Comparison of ENCODE assay signal across 24 cellular contexts in genomic region chr10:47418321-47418720, GRCh38. TPM values are rescaled to one million over a fixed set of nuclear protein-coding genes. Genes with fewer than 3 reads are reported as not detected.
"Had no signal": no experiment of that assay in that cellular context is flagged by ENCODE, and none has a peak within 500 bp of the region (broad histone marks: within the 10 kb centered on the region; RNA-seq: fewer than 3 reads in every experiment).

No MANE protein-coding gene starts in this region.

- DNase-seq: dermis blood vessel endothelial cell; effector memory CD8-positive, alpha-beta T cell; erythroblast; esophagus squamous epithelium; foreskin melanocyte; glutamatergic neuron; heart right ventricle; hippocampal formation; lower lobe of right lung; natural killer cell; psoas muscle; stimulated activated CD4-positive, alpha-beta T cell treated with anti-CD3 and anti-CD28 coated beads, Interleukin-15, amount 100 ng/mL, for 24 hours; stimulated activated CD4-positive, alpha-beta T cell treated with anti-CD3 and anti-CD28 coated beads, Interleukin-2, amount 100 ng/mL, for 48 hours; stimulated activated naive B cell treated with anti-CD40 and anti-IgM and Interleukin-4, amounts not matched to agents 10 μg/mL and 1 μg/mL and 100 μg/mL, for 72 hours had no signal

- H3K27ac ChIP-seq: coronary artery, esophagus squamous epithelium, heart right ventricle, lower lobe of right lung, neutrophil, psoas muscle, skin epidermis, suprapubic skin had no signal

- H3K36me3 ChIP-seq: esophagus squamous epithelium, heart right ventricle, lower lobe of right lung, neutrophil, suprapubic skin had no signal

- H3K27me3 ChIP-seq: esophagus squamous epithelium, heart right ventricle, neutrophil, suprapubic skin had no signal

- H3K4me1 ChIP-seq: esophagus squamous epithelium, heart right ventricle, lower lobe of right lung, psoas muscle, suprapubic skin had no signal

- H3K4me3 ChIP-seq: coronary artery, esophagus squamous epithelium, heart right ventricle, lower lobe of right lung, psoas muscle, skin epidermis, suprapubic skin had no signal

- H3K9me3 ChIP-seq: esophagus squamous epithelium, heart right ventricle, lower lobe of right lung, neutrophil, psoas muscle, suprapubic skin had no signal

- FAIRE-seq: endometrium, islet of Langerhans, urothelium cell line had no signal

- ATAC-seq: effector memory CD8-positive, alpha-beta T cell; heart right ventricle; left ventricle myocardium superior; lower lobe of right lung; natural killer cell; psoas muscle; stimulated activated naive B cell treated with anti-CD40 and anti-IgM and Interleukin-4, amounts not matched to agents 10 μg/mL and 1 μg/mL and 100 μg/mL, for 72 hours had no signal

RNA-seq across cellular contexts. Expression of gene ZNF488, which starts 34.2 kb away (rescaled TPM):
- total RNA-seq: left ventricle myocardium superior, mononuclear cell, natural killer cell, right cardiac atrium had no signal
